27 cellular contexts compared by ENCODE assay signal in the genomic region with DNA sequence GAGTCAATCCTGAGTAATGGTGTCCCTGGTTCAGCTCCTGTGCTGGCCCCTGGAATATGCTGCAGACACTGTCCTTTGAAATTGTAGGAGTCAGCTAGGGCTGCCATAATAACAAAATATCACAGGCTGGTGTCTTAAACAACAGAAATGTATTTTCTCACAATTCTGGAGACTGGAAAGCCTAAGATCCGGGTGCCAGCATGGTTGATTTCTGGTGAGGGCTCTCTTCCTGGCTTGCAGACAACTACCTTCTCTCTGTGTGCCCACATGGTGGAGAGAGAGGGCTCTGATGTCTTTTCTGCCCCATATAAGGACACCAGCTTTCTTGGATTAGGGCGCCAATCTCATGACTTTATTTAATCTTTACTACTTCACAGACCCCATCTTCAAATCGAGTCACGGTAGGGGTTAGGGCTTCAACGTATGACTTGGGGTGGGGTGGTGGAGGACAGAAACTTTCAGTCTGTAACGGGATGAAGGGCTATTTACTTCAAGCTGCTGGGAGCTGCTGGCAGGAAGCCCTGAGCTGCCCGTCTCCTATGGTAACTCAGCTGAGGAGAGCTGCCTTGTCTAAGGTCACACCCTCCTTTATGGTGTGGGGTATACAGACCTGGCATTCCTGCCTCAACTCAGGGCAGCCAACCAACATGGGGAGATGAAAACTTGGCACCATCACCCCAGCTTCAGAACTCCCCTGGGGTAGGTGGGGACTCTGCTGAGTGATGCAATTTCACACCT.
"Had no signal": no experiment of that assay in that cellular context is flagged by ENCODE, and none has a peak within 500 bp of the region (broad histone marks: within the 10 kb centered on the region; RNA-seq: fewer than 3 reads in every experiment).

No MANE protein-coding gene starts in this region.

- ATAC-seq: esophagus mucosa, foreskin keratinocyte, heart left ventricle, left lobe of liver, lower lobe of right lung, pancreas, psoas muscle had no signal

- H3K9me3 ChIP-seq: colonic mucosa, heart left ventricle, lower lobe of right lung, neutrophil, pancreas, right atrium auricular region, spleen, uterus had no signal

- H3K27ac ChIP-seq: cardiac muscle cell, colonic mucosa, dorsolateral prefrontal cortex, foreskin keratinocyte, lower lobe of right lung, neutrophil, pancreas, psoas muscle, right atrium auricular region, spleen, uterus, VCaP had no signal

- H3K4me3 ChIP-seq: cardiac muscle cell, colonic mucosa, dorsolateral prefrontal cortex, heart left ventricle, lower lobe of right lung, pancreas, psoas muscle, right atrium auricular region, spleen, uterus had no signal

- H3K4me1 ChIP-seq: colonic mucosa, heart left ventricle, lower lobe of right lung, pancreas, psoas muscle, right atrium auricular region, spleen, uterus had no signal

- DNase-seq: activated CD4-positive, alpha-beta T cell treated with anti-CD3 and anti-CD28 coated beads for 48 hours; activated CD4-positive, alpha-beta T cell treated with anti-CD3 and anti-CD28 coated beads, Interleukin-2, amount 50 U/mL, for 48 hours; activated CD8-positive, alpha-beta memory T cell treated with anti-CD3 and anti-CD28 coated beads for 24 hours; activated effector memory CD4-positive, alpha-beta T cell treated with Interleukin-2 at 50 U/mL for 16 hours; activated naive CD4-positive, alpha-beta T cell treated with Interleukin-2 at 50 U/mL for 16 hours; aorta; cerebellar nuclear complex; colonic mucosa; dorsolateral prefrontal cortex; foreskin keratinocyte; heart left ventricle; lower lobe of right lung; mesenchymal stem cell; naive B cell; nephron progenitor cell; pancreas; psoas muscle; spleen; stimulated activated naive CD4-positive, alpha-beta T cell treated with Interleukin-2 at 50 U/mL for 16 hours; T-helper 1 cell; uterus had no signal

- H3K27me3 ChIP-seq: colonic mucosa, pancreas, right atrium auricular region, uterus had no signal

- H3K36me3 ChIP-seq: cardiac muscle cell, colonic mucosa, heart left ventricle, lower lobe of right lung, neutrophil, pancreas, right atrium auricular region, spleen, uterus had no signal
